Comparison of ENCODE assay signal across 8 cellular contexts in the genomic region with DNA sequence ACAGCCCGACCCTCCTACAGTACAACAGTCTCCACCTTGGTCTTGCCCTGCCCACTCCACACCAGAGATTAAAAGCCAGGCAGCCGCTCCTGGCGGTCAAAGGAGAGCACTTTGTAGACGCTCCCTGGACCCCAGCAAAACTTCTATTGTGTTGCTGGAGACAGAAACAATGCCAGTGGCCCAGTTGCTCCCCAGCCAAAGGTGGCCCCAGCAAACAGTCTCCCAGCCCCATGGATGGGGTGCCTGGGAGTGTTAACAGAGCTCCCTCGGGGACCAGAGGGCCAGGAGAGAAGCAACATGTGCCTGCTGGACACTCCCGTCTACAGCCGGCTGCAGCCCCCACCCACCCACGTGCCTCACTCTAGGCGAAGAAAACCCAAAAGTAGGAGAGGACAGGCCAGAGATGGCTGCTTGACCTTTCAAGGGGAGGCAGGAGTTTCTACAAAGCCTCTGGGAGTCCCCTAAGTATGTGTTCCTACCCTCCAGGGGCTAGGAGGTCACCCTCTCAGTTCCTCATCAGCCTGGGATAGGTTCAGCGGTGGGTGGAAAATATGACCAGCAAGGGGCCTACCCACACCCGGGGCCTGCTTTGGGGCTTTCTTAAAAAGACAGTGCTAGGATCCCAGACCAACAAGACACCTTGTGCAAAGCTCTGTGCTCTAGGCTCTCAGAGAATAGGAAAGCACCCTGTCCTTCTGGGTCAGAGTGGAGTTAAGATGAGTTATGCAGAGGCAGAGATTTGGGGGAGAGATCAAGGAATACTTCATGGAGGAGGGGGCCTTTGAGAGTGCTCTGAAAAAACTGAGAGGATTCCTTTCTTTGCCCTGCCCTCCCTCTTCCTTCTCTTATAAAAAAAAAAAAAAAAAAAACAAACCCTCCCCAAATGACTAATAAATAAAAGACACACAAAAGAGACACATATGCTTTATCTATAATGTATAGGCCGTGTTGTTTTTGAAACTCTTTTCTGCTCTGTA. TPM values are rescaled to one million over a fixed set of nuclear protein-coding genes. Genes with fewer than 3 reads are reported as not detected.
DNase-seq lines count a peak whose midpoint lies in the region; ATAC-seq lines count a peak whose summit lies in the region.

No MANE protein-coding gene starts in this region.

- peak overlapping the region; percentile 34; the same call in 1 of the 2 replicates for H3K9ac ChIP-seq in HUES48 (ENCODE audit: low read depth, low read length)

- peaks cover 11% of the 10 kb centered on the region for H3K27me3 Mint-ChIP-seq in activated CD8-positive, alpha-beta T cell treated with anti-CD3 and anti-CD28 coated beads, Interleukin-2, amount 10 ng/mL, durations not matched to agents 7 days and 5 days (ENCODE audit: low read depth)
- H3K27me3 Mint-ChIP-seq in naive thymus-derived CD4-positive, alpha-beta T cell: peaks cover 0 to 11% (median 0%) of the 10 kb centered on the region in 5 donors

- no peaks in the 10 kb centered on the region for H3K36me3 ChIP-seq in HUES48 (ENCODE audit: control insufficient read depth, insufficient read depth, low read length)
- H3K36me3 ChIP-seq in naive thymus-derived CD4-positive, alpha-beta T cell (ENCODE audit: control insufficient read depth in 2 of 3, insufficient read depth in 3 of 3, low read length in 3 of 3): no peaks in the 10 kb centered on the region

- no peaks in the 10 kb centered on the region for H3K9me3 Mint-ChIP-seq in activated CD8-positive, alpha-beta T cell treated with anti-CD3 and anti-CD28 coated beads, Interleukin-2, amount 10 ng/mL, durations not matched to agents 7 days and 5 days (ENCODE audit: insufficient read depth)
- H3K9me3 Mint-ChIP-seq in naive thymus-derived CD4-positive, alpha-beta T cell: peaks cover 0 to 4% (median 0%) of the 10 kb centered on the region in 11 donors

- POLR2A ChIA-PET in activated CD8-positive, alpha-beta T cell treated with anti-CD3 and anti-CD28 coated beads, Interleukin-2, amount 10 ng/mL, durations not matched to agents 7 days and 5 days (lab: Charles Lee): no interaction called here
- POLR2A ChIA-PET in naive thymus-derived CD4-positive, alpha-beta T cell (lab: Charles Lee): no interaction called here

- peaks cover 6% of the 10 kb centered on the region for H3K4me1 ChIP-seq in HUES48 (ENCODE audit: control insufficient read depth, insufficient read depth, low read length)
- no peaks in the 10 kb centered on the region for H3K4me1 ChIP-seq in naive thymus-derived CD4-positive, alpha-beta T cell (ENCODE audit: control insufficient read depth in 2 of 2, insufficient read depth in 2 of 2, low read length in 2 of 2)

- CTCF ChIA-PET in activated CD8-positive, alpha-beta T cell treated with anti-CD3 and anti-CD28 coated beads, Interleukin-2, amount 10 ng/mL, durations not matched to agents 7 days and 5 days (lab: Charles Lee): no interaction called here
- CTCF ChIA-PET in naive thymus-derived CD4-positive, alpha-beta T cell (lab: Charles Lee): no interaction called here

- H3K4me3 ChIP-seq in HUES48 (ENCODE audit: low read depth, low read length): no peak overlapping the region
- H3K4me3 ChIP-seq in naive thymus-derived CD4-positive, alpha-beta T cell (ENCODE audit: low read length): no peak overlapping the region

- no peak overlapping the region for H3K27ac ChIP-seq in HUES48 (ENCODE audit: low read depth, low read length)
- no peak overlapping the region for H3K27ac ChIP-seq in naive thymus-derived CD4-positive, alpha-beta T cell (ENCODE audit: low read depth, low read length)

- H3K36me3 Mint-ChIP-seq in activated CD8-positive, alpha-beta T cell treated with anti-CD3 and anti-CD28 coated beads, Interleukin-2, amount 10 ng/mL, durations not matched to agents 7 days and 5 days (ENCODE audit: low read depth): no peaks in the 10 kb centered on the region
- H3K36me3 Mint-ChIP-seq in naive thymus-derived CD4-positive, alpha-beta T cell: no peaks in the 10 kb centered on the region

- no peak for DNase-seq in activated CD8-positive, alpha-beta T cell treated with anti-CD3 and anti-CD28 coated beads, Interleukin-2, amount 10 ng/mL, durations not matched to agents 7 days and 5 days
- peak in 1 of 9 donors; percentile 68 for DNase-seq in naive thymus-derived CD4-positive, alpha-beta T cell
- DNase-seq in LoVo (ENCODE audit: low spot score) (no peak), DMS153 (lab: John Stamatoyannopoulos, UW) (no peak), islet precursor cell (no peak)

- ATAC-seq in GM18861 (IDR thresholded peaks at IDR 0.05; ENCODE audit: unreplicated experiment) (peak; percentile 84), GM21619 (IDR thresholded peaks at IDR 0.05; ENCODE audit: unreplicated experiment) (peak; percentile 90)
- peak; percentile 60 for ATAC-seq in activated CD8-positive, alpha-beta T cell treated with anti-CD3 and anti-CD28 coated beads, Interleukin-2, amount 10 ng/mL, durations not matched to agents 7 days and 5 days
- peak; percentile 65 for ATAC-seq in naive thymus-derived CD4-positive, alpha-beta T cell

- no peak overlapping the region for H3K27ac Mint-ChIP-seq in activated CD8-positive, alpha-beta T cell treated with anti-CD3 and anti-CD28 coated beads, Interleukin-2, amount 10 ng/mL, durations not matched to agents 7 days and 5 days
- no peak overlapping the region for H3K27ac Mint-ChIP-seq in naive thymus-derived CD4-positive, alpha-beta T cell

- H3K27me3 ChIP-seq in HUES48 (ENCODE audit: control insufficient read depth, insufficient read depth, low read length): no peaks in the 10 kb centered on the region
- no peaks in the 10 kb centered on the region for H3K27me3 ChIP-seq in naive thymus-derived CD4-positive, alpha-beta T cell (ENCODE audit: control insufficient read depth in 2 of 2, insufficient read depth in 2 of 2, low read length in 2 of 2)

- no peaks in the 10 kb centered on the region for H3K4me1 Mint-ChIP-seq in activated CD8-positive, alpha-beta T cell treated with anti-CD3 and anti-CD28 coated beads, Interleukin-2, amount 10 ng/mL, durations not matched to agents 7 days and 5 days (ENCODE audit: low read depth)
- H3K4me1 Mint-ChIP-seq in naive thymus-derived CD4-positive, alpha-beta T cell: peaks cover 0 to 6% (median 0%) of the 10 kb centered on the region in 7 donors

- H3K9me3 ChIP-seq in HUES48 (ENCODE audit: control insufficient read depth, insufficient read depth, low read length): no peaks in the 10 kb centered on the region
- H3K9me3 ChIP-seq in naive thymus-derived CD4-positive, alpha-beta T cell (ENCODE audit: control insufficient read depth in 2 of 3, low read length in 3 of 3): no peaks in the 10 kb centered on the region

- H3K4me3 Mint-ChIP-seq in activated CD8-positive, alpha-beta T cell treated with anti-CD3 and anti-CD28 coated beads, Interleukin-2, amount 10 ng/mL, durations not matched to agents 7 days and 5 days: no peak overlapping the region
- no peak overlapping the region for H3K4me3 Mint-ChIP-seq in naive thymus-derived CD4-positive, alpha-beta T cell

- intact Hi-C loops in naive thymus-derived CD4-positive, alpha-beta T cell (cut with micrococcal nuclease): no loop called here

RNA-seq across cellular contexts. Expression of gene PREX1, which starts 19.0 kb away (rescaled TPM):
- 100 to 1,000 TPM; 146 to 152 TPM for total RNA-seq in activated CD8-positive, alpha-beta T cell treated with anti-CD3 and anti-CD28 coated beads, Interleukin-2, amount 10 ng/mL, durations not matched to agents 7 days and 5 days
- total RNA-seq in naive thymus-derived CD4-positive, alpha-beta T cell: 100 to 1,000 TPM in 2 of 5 experiments, 10 to 100 TPM in 3; 42.0 to 143 (median 53.8) TPM
- polyA plus RNA-seq in naive thymus-derived CD4-positive, alpha-beta T cell: 1 to 10 TPM; 2.9 to 6.2 TPM
